Comparison of ENCODE assay signal across 8 cellular contexts in genomic region chr5:55994502-55994997, GRCh38. TPM values are rescaled to one million over a fixed set of nuclear protein-coding genes. Genes with fewer than 3 reads are reported as not detected.
DNase-seq lines count a peak whose midpoint lies in the region; ATAC-seq and TF ChIP-seq lines count a peak whose summit lies in the region.

Gene IL6ST, minus strand, starts transcription at chr5:55994963. Its CDS starts 18,685 bp downstream, at chr5:55976278.

- peak within 1 kb of the TSS; percentile 94 to 97 for H3K27ac ChIP-seq in tibial artery

- H3K4me3 ChIP-seq in endocrine pancreas (ENCODE audit: control insufficient read depth, insufficient read depth, low read length) (peak within 1 kb of the TSS; percentile 98), tibial artery (peak within 1 kb of the TSS; percentile 77 to 89)

- peak; percentile 43 for ATAC-seq in GM19397 (IDR thresholded peaks at IDR 0.05; ENCODE audit: unreplicated experiment)
- ATAC-seq in HG03460 (IDR thresholded peaks at IDR 0.05; ENCODE audit: unreplicated experiment): peak; percentile 35

- TF ChIP-seq CTCF in tibial artery (IDR thresholded peaks at IDR 0.05): no peak
- TF ChIP-seq CTCF in GM20000 (IDR thresholded peaks at IDR 0.05; ENCODE audit: extremely low read depth, missing control alignments): no peak

- intact Hi-C loops in tibial artery (cut with DNase I; ENCODE audit: low total_unique reads): loop anchor here (10.0 kb wide), 1 partner anchor 820 kb away; the partner anchor contains the start of gene MAP3K1

- H3K36me3 ChIP-seq in endocrine pancreas (ENCODE audit: control insufficient read depth, insufficient read depth, low read length) (no peaks in the 10 kb centered on the region), tibial artery (no peaks in the 10 kb centered on the region)

- peak; percentile 86 for DNase-seq in DMS 273 (lab: John Stamatoyannopoulos, UW; ENCODE audit: unreplicated experiment)
- peak; percentile 80 for DNase-seq in T1000 (lab: John Stamatoyannopoulos, UW)
- no peak for DNase-seq in mesenteric fat pad (ENCODE audit: low spot score)
- peak in 1 of 2 donors; percentile 64 for DNase-seq in tibial artery
- no peak for DNase-seq in GM20000 (ENCODE audit: low spot score)

- H3K27me3 ChIP-seq in endocrine pancreas (ENCODE audit: control insufficient read depth, insufficient read depth, low read length): no peaks in the 10 kb centered on the region
- H3K27me3 ChIP-seq in tibial artery: no peaks in the 10 kb centered on the region

- peak within 1 kb of the TSS; percentile 99 for H3K9ac ChIP-seq in endocrine pancreas (ENCODE audit: control insufficient read depth, insufficient read depth, low read length)

- H3K4me1 ChIP-seq in endocrine pancreas (ENCODE audit: control insufficient read depth, insufficient read depth, low read length): peaks cover 12% of the 10 kb centered on the region
- H3K4me1 ChIP-seq in tibial artery: peaks cover 0 to 33% (median 27%) of the 10 kb centered on the region in 4 donors

- H3K9me3 ChIP-seq in endocrine pancreas (ENCODE audit: control insufficient read depth, low read length): no peaks in the 10 kb centered on the region
- no peaks in the 10 kb centered on the region for H3K9me3 ChIP-seq in tibial artery

RNA-seq across cellular contexts. Expression of gene IL6ST, which starts in this region (rescaled TPM):
- 433 TPM for total RNA-seq in mesenteric fat pad

Comparison
In these comparisons a context has a peak if more than half of its experiments do, and no peak if none do; other contexts are left out.
1. DNase-seq: peak in DMS 273 (single experiment) and T1000 (single experiment); none in mesenteric fat pad (single experiment) and GM20000 (single experiment).